Comparison of ENCODE assay signal across 1 cellular context in genomic region chr17:46166692-46167249, GRCh38.
TF ChIP-seq lines count a peak whose summit lies in the region.

No MANE protein-coding gene starts in this region.

TF ChIP-seq in WTC11, 78 proteins besides CTCF, POLR2A, EP300 and RAD21:
- TF ChIP-seq HMGXB4 (CRISPR knock-in tag; IDR thresholded peaks at IDR 0.05) (no peak), RELA (CRISPR knock-in tag; IDR thresholded peaks at IDR 0.05; ENCODE audit: borderline replicate concordance) (no peak), PRDM15 (CRISPR knock-in tag; IDR thresholded peaks at IDR 0.05) (no peak), E2F5 (CRISPR knock-in tag; IDR thresholded peaks at IDR 0.05) (no peak), ZNF138 (CRISPR knock-in tag; conservative IDR thresholded peaks at IDR 0.05) (no peak), HMGA2 (CRISPR knock-in tag; IDR thresholded peaks at IDR 0.05) (no peak), MXD4 (CRISPR knock-in tag; IDR thresholded peaks at IDR 0.05; ENCODE audit: borderline replicate concordance) (no peak)
